ENCODE assay signal across 17 cellular contexts in genomic region chr6:46175976-46176375, GRCh38.
DNase-seq lines count a peak whose midpoint lies in the region; ATAC-seq lines count a peak whose summit lies in the region.
"Had no signal": no experiment of that assay in that cellular context is flagged by ENCODE, and none has a peak within 500 bp of the region (broad histone marks: within the 10 kb centered on the region; RNA-seq: fewer than 3 reads in every experiment).

No MANE protein-coding gene starts in this region.

- no peaks in the 10 kb centered on the region for H3K9me3 Mint-ChIP-seq in effector memory CD8-positive, alpha-beta T cell
- H3K9me3 Mint-ChIP-seq: naive thymus-derived CD4-positive, alpha-beta T cell had no signal

- no peaks in the 10 kb centered on the region for H3K27me3 Mint-ChIP-seq in effector memory CD8-positive, alpha-beta T cell

- peaks cover 33 to 49% of the 10 kb centered on the region in 2 donors for H3K4me1 Mint-ChIP-seq in effector memory CD8-positive, alpha-beta T cell (ENCODE audit: low read depth in 2 of 2)

- no peak for DNase-seq in effector memory CD8-positive, alpha-beta T cell
- DNase-seq in HCEC 1CT (no peak), NCI-H748 treated with DMSO at 0.1 percent for 48 hours (lab: John Stamatoyannopoulos, UW) (no peak), superior temporal gyrus (ENCODE audit: extremely low spot score) (no peak), NCI-H446 treated with DMSO at 0.1 percent for 48 hours (lab: John Stamatoyannopoulos, UW) (no peak)
- DNase-seq: activated gamma-delta T cell; DMS53; MG63; NCI-H2107; retina; stimulated activated CD4-positive, alpha-beta T cell treated with anti-CD3 and anti-CD28 coated beads, Interleukin-4, amount 100 ng/mL, for 1 hour; uterus had no signal

- peaks cover 8% of the 10 kb centered on the region for H3K36me3 Mint-ChIP-seq in effector memory CD8-positive, alpha-beta T cell (ENCODE audit: insufficient read depth)
- H3K36me3 Mint-ChIP-seq: naive thymus-derived CD4-positive, alpha-beta T cell had no signal

- H3K27ac Mint-ChIP-seq in effector memory CD8-positive, alpha-beta T cell = peak overlapping the region in 1 of 2 donors; percentile 99
- H3K27ac Mint-ChIP-seq: B cell had no signal

- H3K4me3 Mint-ChIP-seq in effector memory CD8-positive, alpha-beta T cell = peak overlapping the region; percentile 78 to 80
- H3K4me3 Mint-ChIP-seq: B cell had no signal

- ATAC-seq in GM18508 (IDR thresholded peaks at IDR 0.05; ENCODE audit: insufficient read depth, unreplicated experiment) (peak; percentile 30), GM19463 (IDR thresholded peaks at IDR 0.05; ENCODE audit: unreplicated experiment) (peak; percentile 43), HG02885 (IDR thresholded peaks at IDR 0.05; ENCODE audit: poor library complexity, unreplicated experiment) (peak; percentile 35)
- no peak for ATAC-seq in effector memory CD8-positive, alpha-beta T cell (replicated peaks)
